Comparison of ENCODE assay signal across 18 cellular contexts in the genomic region with DNA sequence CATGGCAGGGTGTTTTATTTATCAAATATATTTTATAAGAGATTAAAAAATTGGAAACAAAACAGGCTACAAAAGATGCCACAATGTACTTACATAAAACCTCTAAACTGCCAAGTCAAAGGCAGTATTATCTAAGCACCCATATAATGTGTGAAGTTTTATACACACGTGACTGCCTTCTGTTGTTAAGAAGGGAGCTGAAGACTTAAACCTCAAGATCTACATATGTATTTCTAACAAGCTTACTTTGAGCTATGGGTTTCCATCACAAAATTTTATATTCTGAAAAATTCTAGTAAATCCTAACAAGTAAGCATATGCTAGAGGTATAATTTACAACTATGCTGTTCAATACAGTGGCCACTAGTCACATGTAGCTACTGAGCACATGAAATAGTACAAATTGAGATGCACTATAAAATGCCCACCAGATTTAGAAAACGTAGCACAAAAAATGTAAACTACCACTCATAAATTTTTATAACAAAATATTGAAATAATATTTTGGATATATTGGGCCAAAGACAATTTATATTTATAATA. TPM values are rescaled to one million over a fixed set of nuclear protein-coding genes. Genes with fewer than 3 reads are reported as not detected.
DNase-seq lines count a peak whose midpoint lies in the region; ATAC-seq and TF ChIP-seq lines count a peak whose summit lies in the region.
"Had no signal": no experiment of that assay in that cellular context is flagged by ENCODE, and none has a peak within 500 bp of the region (broad histone marks: within the 10 kb centered on the region; RNA-seq: fewer than 3 reads in every experiment).

No MANE protein-coding gene starts in this region.

- TF ChIP-seq POLR2A in gastrocnemius medialis (IDR thresholded peaks at IDR 0.05) = no peak

- no peak overlapping the region for H3K4me3 ChIP-seq in MM.1S (ENCODE audit: low read length)
- H3K4me3 ChIP-seq in gastrocnemius medialis = no peak overlapping the region
- H3K4me3 ChIP-seq: A549, GM23338, K562, PC-9, SK-N-MC had no signal

- H4K20me1 ChIP-seq in MM.1S (ENCODE audit: insufficient read depth, low read length) = no peaks in the 10 kb centered on the region

- peaks cover 95% of the 10 kb centered on the region for H3K79me2 ChIP-seq in MM.1S (ENCODE audit: low read length)

- no peaks in the 10 kb centered on the region for H3K9me2 ChIP-seq in MM.1S (replicated peaks; ENCODE audit: insufficient read depth, low read length)

- H3K36me3 ChIP-seq in MM.1S (replicated peaks; ENCODE audit: insufficient read depth, low read length) (no peaks in the 10 kb centered on the region), gastrocnemius medialis (no peaks in the 10 kb centered on the region)

- peaks cover 11% of the 10 kb centered on the region for H3F3A ChIP-seq in MM.1S (ENCODE audit: insufficient read depth, low read length)

- H3K27ac ChIP-seq in MM.1S (ENCODE audit: low read length) (no peak overlapping the region), gastrocnemius medialis (peak overlapping the region; percentile 83 to 94 (median 86))
- H3K27ac ChIP-seq: A549, PC-9, SK-N-MC had no signal

- H3K4me1 ChIP-seq in MM.1S (ENCODE audit: low read length) (peaks cover 47% of the 10 kb centered on the region), gastrocnemius medialis (peaks cover 62 to 78% of the 10 kb centered on the region in 2 donors)
- H3K4me1 ChIP-seq: A549 had no signal

- H3K27me3 ChIP-seq in MM.1S (replicated peaks; ENCODE audit: insufficient read depth, low read length) (no peaks in the 10 kb centered on the region), gastrocnemius medialis (no peaks in the 10 kb centered on the region)

- intact Hi-C loops in gastrocnemius medialis (cut with DNase I; ENCODE audit: low total_unique reads) = loop anchor here (1.0 to 10.0 kb wide), 2 partner anchors 8 to 1752 kb away; no protein-coding TSS in a partner anchor

- no peaks in the 10 kb centered on the region for H3K9me3 ChIP-seq in MM.1S (replicated peaks; ENCODE audit: insufficient read depth, low read length)
- H3K9me3 ChIP-seq in gastrocnemius medialis = no peaks in the 10 kb centered on the region
- H3K9me3 ChIP-seq: A549 had no signal

- in situ Hi-C loops in gastrocnemius medialis (cut with MboI; ENCODE audit: low sequenced_read_pairs in 4 of 4) = no loop called here

- TF ChIP-seq CTCF in GM12873 (IDR thresholded peaks at IDR 0.05; ENCODE audit: insufficient read depth, low read depth, low read length, missing control alignments) (peak; percentile 4), MM.1S (IDR thresholded peaks at IDR 0.05; ENCODE audit: low read length) (no peak), gastrocnemius medialis (IDR thresholded peaks at IDR 0.05 in 4 of 5, conservative IDR thresholded peaks at IDR 0.05 in 1 of 5) (no peak)

- H3K27ac Mint-ChIP-seq in immature natural killer cell = peak overlapping the region; percentile 17 to 93 (median 91)
- H3K27ac Mint-ChIP-seq: GM23338 had no signal

- peaks cover 0 to 4% (median 0%) of the 10 kb centered on the region in 3 donors for H3K27me3 Mint-ChIP-seq in immature natural killer cell (ENCODE audit: low read depth in 3 of 3)

- DNase-seq in MM.1S = no peak
- DNase-seq in immature natural killer cell = peak in 2 of 3 donors; percentile 33 to 48
- DNase-seq in gastrocnemius medialis = no peak
- no peak for DNase-seq in GF-D8 (lab: John Stamatoyannopoulos, UW)
- DNase-seq: DMS79 treated with DMSO at 0.1 percent for 48 hours, GDM1, NCI-H1092 treated with DMSO at 0.1 percent for 48 hours, NCI-H1694 treated with DMSO at 0.1 percent for 48 hours, NCI-H446 treated with DMSO at 0.1 percent for 48 hours, NCI-H748 treated with DMSO at 0.1 percent for 48 hours, PC-9 had no signal

- H3K4me1 Mint-ChIP-seq in immature natural killer cell = peaks cover 57 to 100% of the 10 kb centered on the region in 2 donors

- no peak overlapping the region for H2AFZ ChIP-seq in MM.1S (ENCODE audit: low read length)
- H2AFZ ChIP-seq: GM23338, PC-9 had no signal

- H3K4me3 Mint-ChIP-seq in immature natural killer cell = peak overlapping the region in 3 of 5 donors; percentile 31 to 80 (median 54)
- H3K4me3 Mint-ChIP-seq: GM23338 had no signal

- H3K4me2 ChIP-seq in MM.1S (ENCODE audit: low read depth, low read length) = peak overlapping the region; percentile 93; the same call in 1 of the 2 replicates
- H3K4me2 ChIP-seq: A549, GM23338, PC-9 had no signal

- ATAC-seq in gastrocnemius medialis (no peak), GM18868 (IDR thresholded peaks at IDR 0.05; ENCODE audit: unreplicated experiment) (no peak), GM18502 (IDR thresholded peaks at IDR 0.05; ENCODE audit: poor library complexity, unreplicated experiment) (no peak)
- ATAC-seq: A549, GM23338, K562 had no signal

- no peak overlapping the region for H3K9ac ChIP-seq in MM.1S (ENCODE audit: low read length)

- H3K9me3 Mint-ChIP-seq in immature natural killer cell = no peaks in the 10 kb centered on the region

- H3K36me3 Mint-ChIP-seq in immature natural killer cell = peaks cover 7 to 8% (median 7%) of the 10 kb centered on the region in 3 donors

RNA-seq across cellular contexts. Expression of a gene that starts 9.8 kb away (rescaled TPM):
- polyA plus RNA-seq in immature natural killer cell = 10 to 100 TPM; 15.3 to 23.0 (median 18.1) TPM
- total RNA-seq in gastrocnemius medialis = 10 to 100 TPM; 23.8 to 74.2 (median 31.1) TPM
- total RNA-seq: PC-9 had no signal

Comparison
In these comparisons a context has a peak if more than half of its experiments do, and no peak if none do; other contexts are left out.
1. DNase-seq: peak in immature natural killer cell (2 of 3); none in MM.1S (single experiment), gastrocnemius medialis (0 of 2) and GF-D8 (single experiment).